In the genomic region with DNA sequence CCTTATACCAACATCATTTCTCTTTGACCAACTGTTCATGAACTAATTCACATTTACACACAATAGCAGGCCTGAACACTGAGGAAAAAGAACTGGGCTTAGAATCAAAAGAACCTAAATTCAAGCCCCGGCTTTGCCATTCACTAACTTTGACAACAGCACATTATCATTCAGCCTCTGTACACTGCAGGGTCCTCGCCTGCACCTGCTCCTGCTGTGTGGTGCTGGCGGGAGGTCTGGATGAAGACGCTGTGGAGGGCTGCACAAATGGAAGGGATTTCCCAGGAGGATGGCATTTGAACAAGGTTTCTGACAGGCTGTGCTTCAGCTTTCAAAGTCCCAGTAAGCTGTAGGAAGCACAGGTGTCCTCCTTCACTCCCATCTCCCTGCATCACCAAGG, we compare ENCODE assay signal across 2 cellular contexts.
TF ChIP-seq lines count a peak whose summit lies in the region.

No MANE protein-coding gene starts in this region.

TF ChIP-seq in GM23338, 12 proteins besides CTCF, POLR2A, EP300 and RAD21:
- TF ChIP-seq, protein P1, sequence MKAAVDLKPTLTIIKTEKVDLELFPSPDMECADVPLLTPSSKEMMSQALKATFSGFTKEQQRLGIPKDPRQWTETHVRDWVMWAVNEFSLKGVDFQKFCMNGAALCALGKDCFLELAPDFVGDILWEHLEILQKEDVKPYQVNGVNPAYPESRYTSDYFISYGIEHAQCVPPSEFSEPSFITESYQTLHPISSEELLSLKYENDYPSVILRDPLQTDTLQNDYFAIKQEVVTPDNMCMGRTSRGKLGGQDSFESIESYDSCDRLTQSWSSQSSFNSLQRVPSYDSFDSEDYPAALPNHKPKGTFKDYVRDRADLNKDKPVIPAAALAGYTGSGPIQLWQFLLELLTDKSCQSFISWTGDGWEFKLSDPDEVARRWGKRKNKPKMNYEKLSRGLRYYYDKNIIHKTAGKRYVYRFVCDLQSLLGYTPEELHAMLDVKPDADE (IDR thresholded peaks at IDR 0.05): no peak
- TF ChIP-seq JUNB (IDR thresholded peaks at IDR 0.05; ENCODE audit: unreplicated experiment) (no peak), NANOG (IDR thresholded peaks at IDR 0.05; ENCODE audit: borderline replicate concordance) (no peak), ZNF331 (CRISPR knock-in tag; IDR thresholded peaks at IDR 0.05; ENCODE audit: low read depth) (no peak)
- TF ChIP-seq, protein P2, sequence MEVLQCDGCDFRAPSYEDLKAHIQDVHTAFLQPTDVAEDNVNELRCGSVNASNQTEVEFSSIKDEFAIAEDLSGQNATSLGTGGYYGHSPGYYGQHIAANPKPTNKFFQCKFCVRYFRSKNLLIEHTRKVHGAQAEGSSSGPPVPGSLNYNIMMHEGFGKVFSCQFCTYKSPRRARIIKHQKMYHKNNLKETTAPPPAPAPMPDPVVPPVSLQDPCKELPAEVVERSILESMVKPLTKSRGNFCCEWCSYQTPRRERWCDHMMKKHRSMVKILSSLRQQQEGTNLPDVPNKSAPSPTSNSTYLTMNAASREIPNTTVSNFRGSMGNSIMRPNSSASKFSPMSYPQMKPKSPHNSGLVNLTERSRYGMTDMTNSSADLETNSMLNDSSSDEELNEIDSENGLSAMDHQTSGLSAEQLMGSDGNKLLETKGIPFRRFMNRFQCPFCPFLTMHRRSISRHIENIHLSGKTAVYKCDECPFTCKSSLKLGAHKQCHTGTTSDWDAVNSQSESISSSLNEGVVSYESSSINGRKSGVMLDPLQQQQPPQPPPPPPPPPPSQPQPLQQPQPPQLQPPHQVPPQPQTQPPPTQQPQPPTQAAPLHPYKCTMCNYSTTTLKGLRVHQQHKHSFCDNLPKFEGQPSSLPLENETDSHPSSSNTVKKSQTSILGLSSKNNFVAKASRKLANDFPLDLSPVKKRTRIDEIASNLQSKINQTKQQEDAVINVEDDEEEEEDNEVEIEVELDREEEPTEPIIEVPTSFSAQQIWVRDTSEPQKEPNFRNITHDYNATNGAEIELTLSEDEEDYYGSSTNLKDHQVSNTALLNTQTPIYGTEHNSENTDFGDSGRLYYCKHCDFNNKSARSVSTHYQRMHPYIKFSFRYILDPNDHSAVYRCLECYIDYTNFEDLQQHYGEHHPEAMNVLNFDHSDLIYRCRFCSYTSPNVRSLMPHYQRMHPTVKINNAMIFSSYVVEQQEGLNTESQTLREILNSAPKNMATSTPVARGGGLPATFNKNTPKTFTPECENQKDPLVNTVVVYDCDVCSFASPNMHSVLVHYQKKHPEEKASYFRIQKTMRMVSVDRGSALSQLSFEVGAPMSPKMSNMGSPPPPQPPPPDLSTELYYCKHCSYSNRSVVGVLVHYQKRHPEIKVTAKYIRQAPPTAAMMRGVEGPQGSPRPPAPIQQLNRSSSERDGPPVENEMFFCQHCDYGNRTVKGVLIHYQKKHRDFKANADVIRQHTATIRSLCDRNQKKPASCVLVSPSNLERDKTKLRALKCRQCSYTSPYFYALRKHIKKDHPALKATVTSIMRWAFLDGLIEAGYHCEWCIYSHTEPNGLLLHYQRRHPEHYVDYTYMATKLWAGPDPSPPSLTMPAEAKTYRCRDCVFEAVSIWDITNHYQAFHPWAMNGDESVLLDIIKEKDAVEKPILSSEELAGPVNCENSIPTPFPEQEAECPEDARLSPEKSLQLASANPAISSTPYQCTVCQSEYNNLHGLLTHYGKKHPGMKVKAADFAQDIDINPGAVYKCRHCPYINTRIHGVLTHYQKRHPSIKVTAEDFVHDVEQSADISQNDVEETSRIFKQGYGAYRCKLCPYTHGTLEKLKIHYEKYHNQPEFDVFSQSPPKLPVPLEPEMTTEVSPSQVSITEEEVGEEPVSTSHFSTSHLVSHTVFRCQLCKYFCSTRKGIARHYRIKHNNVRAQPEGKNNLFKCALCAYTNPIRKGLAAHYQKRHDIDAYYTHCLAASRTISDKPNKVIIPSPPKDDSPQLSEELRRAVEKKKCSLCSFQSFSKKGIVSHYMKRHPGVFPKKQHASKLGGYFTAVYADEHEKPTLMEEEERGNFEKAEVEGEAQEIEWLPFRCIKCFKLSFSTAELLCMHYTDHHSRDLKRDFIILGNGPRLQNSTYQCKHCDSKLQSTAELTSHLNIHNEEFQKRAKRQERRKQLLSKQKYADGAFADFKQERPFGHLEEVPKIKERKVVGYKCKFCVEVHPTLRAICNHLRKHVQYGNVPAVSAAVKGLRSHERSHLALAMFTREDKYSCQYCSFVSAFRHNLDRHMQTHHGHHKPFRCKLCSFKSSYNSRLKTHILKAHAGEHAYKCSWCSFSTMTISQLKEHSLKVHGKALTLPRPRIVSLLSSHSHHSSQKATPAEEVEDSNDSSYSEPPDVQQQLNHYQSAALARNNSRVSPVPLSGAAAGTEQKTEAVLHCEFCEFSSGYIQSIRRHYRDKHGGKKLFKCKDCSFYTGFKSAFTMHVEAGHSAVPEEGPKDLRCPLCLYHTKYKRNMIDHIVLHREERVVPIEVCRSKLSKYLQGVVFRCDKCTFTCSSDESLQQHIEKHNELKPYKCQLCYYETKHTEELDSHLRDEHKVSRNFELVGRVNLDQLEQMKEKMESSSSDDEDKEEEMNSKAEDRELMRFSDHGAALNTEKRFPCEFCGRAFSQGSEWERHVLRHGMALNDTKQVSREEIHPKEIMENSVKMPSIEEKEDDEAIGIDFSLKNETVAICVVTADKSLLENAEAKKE (CRISPR knock-in tag; IDR thresholded peaks at IDR 0.05): peak; percentile 61; the same call in 1 of the 2 replicates

TF ChIP-seq in K562, 482 proteins besides CTCF, POLR2A, EP300 and RAD21:
- TF ChIP-seq HSF4 (CRISPR knock-in tag; IDR thresholded peaks at IDR 0.05; ENCODE audit: borderline replicate concordance) (no peak), CREBBP (IDR thresholded peaks at IDR 0.05; ENCODE audit: low read depth, low read length) (no peak), KDM2B (CRISPR knock-in tag; IDR thresholded peaks at IDR 0.05) (no peak), POLR2H (tag; IDR thresholded peaks at IDR 0.05; ENCODE audit: low read depth) (no peak), ZNF174 (CRISPR knock-in tag; IDR thresholded peaks at IDR 0.05) (no peak), DACH1 (IDR thresholded peaks at IDR 0.05; ENCODE audit: partially characterized antibody) (no peak), ZNF134 (CRISPR knock-in tag; conservative IDR thresholded peaks at IDR 0.05) (no peak)
- TF ChIP-seq, protein P3, sequence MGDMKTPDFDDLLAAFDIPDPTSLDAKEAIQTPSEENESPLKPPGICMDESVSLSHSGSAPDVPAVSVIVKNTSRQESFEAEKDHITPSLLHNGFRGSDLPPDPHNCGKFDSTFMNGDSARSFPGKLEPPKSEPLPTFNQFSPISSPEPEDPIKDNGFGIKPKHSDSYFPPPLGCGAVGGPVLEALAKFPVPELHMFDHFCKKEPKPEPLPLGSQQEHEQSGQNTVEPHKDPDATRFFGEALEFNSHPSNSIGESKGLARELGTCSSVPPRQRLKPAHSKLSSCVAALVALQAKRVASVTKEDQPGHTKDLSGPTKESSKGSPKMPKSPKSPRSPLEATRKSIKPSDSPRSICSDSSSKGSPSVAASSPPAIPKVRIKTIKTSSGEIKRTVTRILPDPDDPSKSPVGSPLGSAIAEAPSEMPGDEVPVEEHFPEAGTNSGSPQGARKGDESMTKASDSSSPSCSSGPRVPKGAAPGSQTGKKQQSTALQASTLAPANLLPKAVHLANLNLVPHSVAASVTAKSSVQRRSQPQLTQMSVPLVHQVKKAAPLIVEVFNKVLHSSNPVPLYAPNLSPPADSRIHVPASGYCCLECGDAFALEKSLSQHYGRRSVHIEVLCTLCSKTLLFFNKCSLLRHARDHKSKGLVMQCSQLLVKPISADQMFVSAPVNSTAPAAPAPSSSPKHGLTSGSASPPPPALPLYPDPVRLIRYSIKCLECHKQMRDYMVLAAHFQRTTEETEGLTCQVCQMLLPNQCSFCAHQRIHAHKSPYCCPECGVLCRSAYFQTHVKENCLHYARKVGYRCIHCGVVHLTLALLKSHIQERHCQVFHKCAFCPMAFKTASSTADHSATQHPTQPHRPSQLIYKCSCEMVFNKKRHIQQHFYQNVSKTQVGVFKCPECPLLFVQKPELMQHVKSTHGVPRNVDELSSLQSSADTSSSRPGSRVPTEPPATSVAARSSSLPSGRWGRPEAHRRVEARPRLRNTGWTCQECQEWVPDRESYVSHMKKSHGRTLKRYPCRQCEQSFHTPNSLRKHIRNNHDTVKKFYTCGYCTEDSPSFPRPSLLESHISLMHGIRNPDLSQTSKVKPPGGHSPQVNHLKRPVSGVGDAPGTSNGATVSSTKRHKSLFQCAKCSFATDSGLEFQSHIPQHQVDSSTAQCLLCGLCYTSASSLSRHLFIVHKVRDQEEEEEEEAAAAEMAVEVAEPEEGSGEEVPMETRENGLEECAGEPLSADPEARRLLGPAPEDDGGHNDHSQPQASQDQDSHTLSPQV (IDR thresholded peaks at IDR 0.05): no peak
- TF ChIP-seq, protein P4, sequence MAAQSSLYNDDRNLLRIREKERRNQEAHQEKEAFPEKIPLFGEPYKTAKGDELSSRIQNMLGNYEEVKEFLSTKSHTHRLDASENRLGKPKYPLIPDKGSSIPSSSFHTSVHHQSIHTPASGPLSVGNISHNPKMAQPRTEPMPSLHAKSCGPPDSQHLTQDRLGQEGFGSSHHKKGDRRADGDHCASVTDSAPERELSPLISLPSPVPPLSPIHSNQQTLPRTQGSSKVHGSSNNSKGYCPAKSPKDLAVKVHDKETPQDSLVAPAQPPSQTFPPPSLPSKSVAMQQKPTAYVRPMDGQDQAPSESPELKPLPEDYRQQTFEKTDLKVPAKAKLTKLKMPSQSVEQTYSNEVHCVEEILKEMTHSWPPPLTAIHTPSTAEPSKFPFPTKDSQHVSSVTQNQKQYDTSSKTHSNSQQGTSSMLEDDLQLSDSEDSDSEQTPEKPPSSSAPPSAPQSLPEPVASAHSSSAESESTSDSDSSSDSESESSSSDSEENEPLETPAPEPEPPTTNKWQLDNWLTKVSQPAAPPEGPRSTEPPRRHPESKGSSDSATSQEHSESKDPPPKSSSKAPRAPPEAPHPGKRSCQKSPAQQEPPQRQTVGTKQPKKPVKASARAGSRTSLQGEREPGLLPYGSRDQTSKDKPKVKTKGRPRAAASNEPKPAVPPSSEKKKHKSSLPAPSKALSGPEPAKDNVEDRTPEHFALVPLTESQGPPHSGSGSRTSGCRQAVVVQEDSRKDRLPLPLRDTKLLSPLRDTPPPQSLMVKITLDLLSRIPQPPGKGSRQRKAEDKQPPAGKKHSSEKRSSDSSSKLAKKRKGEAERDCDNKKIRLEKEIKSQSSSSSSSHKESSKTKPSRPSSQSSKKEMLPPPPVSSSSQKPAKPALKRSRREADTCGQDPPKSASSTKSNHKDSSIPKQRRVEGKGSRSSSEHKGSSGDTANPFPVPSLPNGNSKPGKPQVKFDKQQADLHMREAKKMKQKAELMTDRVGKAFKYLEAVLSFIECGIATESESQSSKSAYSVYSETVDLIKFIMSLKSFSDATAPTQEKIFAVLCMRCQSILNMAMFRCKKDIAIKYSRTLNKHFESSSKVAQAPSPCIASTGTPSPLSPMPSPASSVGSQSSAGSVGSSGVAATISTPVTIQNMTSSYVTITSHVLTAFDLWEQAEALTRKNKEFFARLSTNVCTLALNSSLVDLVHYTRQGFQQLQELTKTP (IDR thresholded peaks at IDR 0.05; ENCODE audit: low read depth in 1 of 2, partially characterized antibody in 2 of 2): no peak
